20 cellular contexts compared by ENCODE assay signal in genomic region chr12:97943359-97943758, GRCh38.
DNase-seq lines count a peak whose midpoint lies in the region; TF ChIP-seq lines count a peak whose summit lies in the region.
"Had no signal": no experiment of that assay in that cellular context is flagged by ENCODE, and none has a peak within 500 bp of the region (broad histone marks: within the 10 kb centered on the region; RNA-seq: fewer than 3 reads in every experiment).

No MANE protein-coding gene starts in this region.

- DNase-seq in DMS 273 (lab: John Stamatoyannopoulos, UW; ENCODE audit: unreplicated experiment) (peak; percentile 1), DMS 273 treated with DMSO at 0.1 percent for 48 hours (lab: John Stamatoyannopoulos, UW) (no peak), LNCaP clone FGC (ENCODE audit: low read depth) (no peak), mammary epithelial cell (peak; percentile 27), progenitor cell of endocrine pancreas (ENCODE audit: low spot score, unreplicated experiment) (no peak), sigmoid colon (no peak), C1 segment of cervical spinal cord (lab: John Stamatoyannopoulos, UW) (no peak)
- no peak for DNase-seq in stimulated activated CD4-positive, alpha-beta T cell treated with anti-CD3 and anti-CD28 coated beads, Interleukin-1b, Interleukin-23, amount 100 ng/mL, for 48 hours
- DNase-seq: 8988T; activated CD8-positive, alpha-beta T cell treated with anti-CD3 and anti-CD28 coated beads for 36 hours; activated naive CD4-positive, alpha-beta T cell treated with anti-CD3 and anti-CD28 coated beads for 36 hours; activated T-cell treated with anti-CD3 and anti-CD28 coated beads, Interleukin-2, amount 50 U/mL, for 4 hours; DMS79; effector memory CD8-positive, alpha-beta T cell; NCI-H1694 treated with DMSO at 0.1 percent for 48 hours; NCI-H446; stimulated activated naive CD4-positive, alpha-beta T cell treated with Interleukin-2 at 50 U/mL for 16 hours had no signal

- peaks cover 14% of the 10 kb centered on the region for H3K9me3 Mint-ChIP-seq in progenitor cell of endocrine pancreas (ENCODE audit: low read depth)

- H2AFZ ChIP-seq in mammary epithelial cell (ENCODE audit: low read depth, low read length), result no peak overlapping the region

- H3K4me3 Mint-ChIP-seq in progenitor cell of endocrine pancreas (ENCODE audit: low read depth), result no peak overlapping the region
- H3K4me3 Mint-ChIP-seq: activated CD8-positive, alpha-beta T cell treated with anti-CD3 and anti-CD28 coated beads for 36 hours; activated naive CD4-positive, alpha-beta T cell treated with anti-CD3 and anti-CD28 coated beads for 36 hours; activated T-cell treated with anti-CD3 and anti-CD28 coated beads, Interleukin-2, amount 50 U/mL, for 4 hours; effector memory CD8-positive, alpha-beta T cell had no signal

- in situ Hi-C loops in mammary epithelial cell (cut with MboI; ENCODE audit: low sequenced_read_pairs in 2 of 2), result no loop called here

- 100% methylated on average over 1 of the region's 1 CpG for WGBS in mammary epithelial cell (ENCODE audit: low coverage, missing lambda C conversion rate)
- 58 to 79% methylated on average over 1 of the region's 1 CpG for WGBS in sigmoid colon, 2 donors

- peaks cover 2% of the 10 kb centered on the region for H3K9me3 ChIP-seq in mammary epithelial cell (replicated peaks; ENCODE audit: insufficient read depth, low read length)
- no peaks in the 10 kb centered on the region for H3K9me3 ChIP-seq in sigmoid colon
- H3K9me3 ChIP-seq: BLaER1, HAP-1, tibial nerve had no signal

- H3K27me3 ChIP-seq in mammary epithelial cell (ENCODE audit: insufficient read depth, low read length), result no peaks in the 10 kb centered on the region
- H3K27me3 ChIP-seq in sigmoid colon, result no peaks in the 10 kb centered on the region
- H3K27me3 ChIP-seq: BLaER1, tibial nerve had no signal

- no peak for TF ChIP-seq EP300 in sigmoid colon (IDR thresholded peaks at IDR 0.05)

- CTCF ChIA-PET in mammary epithelial cell (lab: Charles Lee; ENCODE audit: low non-redundant PET), result interaction anchor here (0.6 kb wide), 3 partner anchors 33 to 693 kb away, joined by 4 to 6 read pairs (median 5); no protein-coding TSS in a partner anchor

- H4K20me1 ChIP-seq in mammary epithelial cell (ENCODE audit: insufficient read depth, low read length), result no peaks in the 10 kb centered on the region
- H4K20me1 ChIP-seq: BLaER1 had no signal

- no peak overlapping the region for H3K27ac Mint-ChIP-seq in progenitor cell of endocrine pancreas
- H3K27ac Mint-ChIP-seq: activated CD8-positive, alpha-beta T cell treated with anti-CD3 and anti-CD28 coated beads for 36 hours; activated naive CD4-positive, alpha-beta T cell treated with anti-CD3 and anti-CD28 coated beads for 36 hours; effector memory CD8-positive, alpha-beta T cell had no signal

- no peaks in the 10 kb centered on the region for H3K36me3 ChIP-seq in mammary epithelial cell (ENCODE audit: insufficient read depth, low read length)
- no peaks in the 10 kb centered on the region for H3K36me3 ChIP-seq in sigmoid colon
- H3K36me3 ChIP-seq: BLaER1, HAP-1, tibial nerve had no signal

- no peak overlapping the region for H3K4me2 ChIP-seq in mammary epithelial cell (ENCODE audit: insufficient read depth, low read depth, low read length)
- H3K4me2 ChIP-seq: BLaER1 had no signal

- dilution Hi-C loops in mammary epithelial cell (cut with HindIII; ENCODE audit: low sequenced_read_pairs), result no loop called here

- peak; percentile 36; the same call in 1 of the 2 replicates for TF ChIP-seq CTCF in LNCaP clone FGC (IDR thresholded peaks at IDR 0.05; ENCODE audit: control insufficient read depth, extremely low read depth, insufficient read depth)
- TF ChIP-seq CTCF in mammary epithelial cell (conservative IDR thresholded peaks at IDR 0.05 in 1 of 2, IDR thresholded peaks at IDR 0.05 in 1 of 2; ENCODE audit: extremely low read depth in 1 of 2, insufficient read depth in 1 of 2, low read depth in 1 of 2, low read length in 2 of 2), result peak; percentile 23 to 39
- peak; percentile 7 for TF ChIP-seq CTCF in progenitor cell of endocrine pancreas (IDR thresholded peaks at IDR 0.05; ENCODE audit: unreplicated experiment)
- no peak for TF ChIP-seq CTCF in sigmoid colon (IDR thresholded peaks at IDR 0.05)

- H3K27ac ChIP-seq in mammary epithelial cell (ENCODE audit: insufficient read depth, low read depth, low read length) (no peak overlapping the region), sigmoid colon (no peak overlapping the region)
- H3K27ac ChIP-seq: BLaER1, tibial nerve had no signal

- peaks cover 40% of the 10 kb centered on the region for H3K4me1 ChIP-seq in mammary epithelial cell (ENCODE audit: insufficient read depth, low read length)
- peaks cover 0 to 11% (median 4%) of the 10 kb centered on the region in 4 donors for H3K4me1 ChIP-seq in sigmoid colon
- H3K4me1 ChIP-seq: BLaER1, HAP-1, tibial nerve had no signal

- peaks cover 3% of the 10 kb centered on the region for H3K36me3 Mint-ChIP-seq in progenitor cell of endocrine pancreas (ENCODE audit: insufficient read depth)

- BruUV-seq in mammary epithelial cell (replicated peaks; lab: Mats Ljungman, UMichigan), result no TSS peak

- H3K4me3 ChIP-seq in LNCaP clone FGC (ENCODE audit: low read depth, low read length) (no peak overlapping the region), mammary epithelial cell (replicated peaks in 1 of 3; ENCODE audit: insufficient read depth in 1 of 3, low read depth in 2 of 3, low read length in 3 of 3) (no peak overlapping the region), sigmoid colon (no peak overlapping the region)
- H3K4me3 ChIP-seq: BLaER1, HAP-1, tibial nerve had no signal

- H3K79me2 ChIP-seq in mammary epithelial cell (ENCODE audit: insufficient read depth, low read length), result no peaks in the 10 kb centered on the region

- intact Hi-C loops in mammary epithelial cell (cut with micrococcal nuclease), result loop anchor here (5.0 kb wide), 2 partner anchors 226 to 371 kb away; no protein-coding TSS in a partner anchor
- intact Hi-C loops in sigmoid colon (cut with DNase I), result no loop called here

- H3K9ac ChIP-seq in mammary epithelial cell (ENCODE audit: insufficient read depth, low read length), result no peak overlapping the region
- H3K9ac ChIP-seq: BLaER1 had no signal

- H3K4me1 Mint-ChIP-seq in progenitor cell of endocrine pancreas (ENCODE audit: low read depth), result no peaks in the 10 kb centered on the region

- no peak for TF ChIP-seq POLR2A in sigmoid colon (IDR thresholded peaks at IDR 0.05)

- no peaks in the 10 kb centered on the region for H3K27me3 Mint-ChIP-seq in progenitor cell of endocrine pancreas
- H3K27me3 Mint-ChIP-seq: activated CD8-positive, alpha-beta T cell treated with anti-CD3 and anti-CD28 coated beads for 36 hours had no signal

Comparison
In these comparisons a context has a peak if more than half of its experiments do, and no peak if none do; other contexts are left out.
1. DNase-seq: peak in DMS 273 (single experiment) and mammary epithelial cell (single experiment); none in DMS 273 treated with DMSO at 0.1 percent for 48 hours (single experiment), LNCaP clone FGC (single experiment), progenitor cell of endocrine pancreas (single experiment), sigmoid colon (single experiment), C1 segment of cervical spinal cord (0 of 14) and stimulated activated CD4-positive, alpha-beta T cell treated with anti-CD3 and anti-CD28 coated beads, Interleukin-1b, Interleukin-23, amount 100 ng/mL, for 48 hours (single experiment).
2. CTCF ChIP-seq: peak in LNCaP clone FGC (single experiment), mammary epithelial cell (2 of 2) and progenitor cell of endocrine pancreas (single experiment); none in sigmoid colon (0 of 4).